8 cellular contexts compared by ENCODE assay signal in the genomic region with DNA sequence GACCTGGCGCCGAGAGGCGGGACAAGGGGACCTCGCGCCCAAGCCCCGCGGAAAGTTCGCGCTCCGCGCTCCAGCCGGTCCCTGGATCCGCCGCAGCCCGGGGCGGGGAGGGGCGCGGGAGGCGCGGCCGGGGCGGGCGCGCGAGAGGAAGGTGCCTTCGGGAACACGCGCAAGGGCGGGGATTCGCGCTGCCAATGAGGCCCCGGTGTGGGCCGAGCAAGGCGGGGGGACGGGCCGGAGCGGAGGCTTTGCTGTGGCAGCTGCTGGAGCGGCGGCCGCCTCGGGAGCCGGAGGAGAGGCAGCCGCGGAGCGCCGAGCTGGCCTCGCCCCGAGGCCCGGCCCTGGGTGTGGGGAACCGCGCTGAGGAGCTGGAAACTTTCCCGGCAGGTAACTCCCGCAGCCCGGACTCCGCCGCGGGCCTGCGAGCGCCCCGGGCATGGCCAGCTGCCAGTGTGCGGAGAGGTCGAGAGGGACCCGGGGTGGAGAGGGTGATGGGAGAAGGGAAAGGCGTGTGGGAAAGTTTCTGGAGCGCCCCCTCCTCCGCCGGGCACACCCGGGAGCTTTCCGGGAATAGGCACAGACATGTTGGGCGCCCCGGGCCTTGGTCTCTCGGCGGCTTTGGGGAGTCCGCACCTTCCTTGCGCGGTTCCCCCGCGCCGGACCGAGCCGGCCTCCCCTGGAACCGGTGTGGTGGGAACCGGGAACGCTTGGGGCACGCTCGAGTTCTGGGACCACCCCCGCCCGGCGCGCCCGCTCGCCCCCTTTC. TPM values are rescaled to one million over a fixed set of nuclear protein-coding genes. Genes with fewer than 3 reads are reported as not detected.
DNase-seq lines count a peak whose midpoint lies in the region; ATAC-seq, FAIRE-seq and TF ChIP-seq lines count a peak whose summit lies in the region.

Gene TANC1, plus strand, starts transcription at position 245 of the 766 bp plus-strand sequence. CDS start 97,271 bp downstream, outside the sequence.

- no peaks in the 10 kb centered on the region for H3K36me3 Mint-ChIP-seq in T-helper 1 cell treated with Interleukin-12 subunit alpha and Interleukin-12 subunit beta and Interleukin-4 antibody, amounts not matched to agents 30 μg/mL and 1 μg/mL, for 36 hours (ENCODE audit: low read depth)

- peak; percentile 84 for DNase-seq in NCI-H1436 (lab: John Stamatoyannopoulos, UW)
- peak; percentile 61 to 66 (median 64) for DNase-seq in K562 (ENCODE audit: extremely low read depth in 1 of 4, low spot score in 3 of 4)
- DNase-seq in hippocampal formation (lab: John Stamatoyannopoulos, UW), result peak; percentile 82 to 87

- peaks cover 11% of the 10 kb centered on the region for H3K4me1 Mint-ChIP-seq in T-helper 1 cell treated with Interleukin-12 subunit alpha and Interleukin-12 subunit beta and Interleukin-4 antibody, amounts not matched to agents 30 μg/mL and 1 μg/mL, for 36 hours (ENCODE audit: low read depth)

- no peak within 1 kb of the TSS for H3K27ac ChIP-seq in K562 (ENCODE audit: extremely low read depth, low read depth, low read length)
- peak within 1 kb of the TSS; percentile 82 for H3K27ac ChIP-seq in rectal smooth muscle tissue (ENCODE audit: low read depth, low read length)

- no peaks in the 10 kb centered on the region for H3K9me3 ChIP-seq in K562 (replicated peaks; ENCODE audit: control insufficient read depth, insufficient read depth, low read depth, low read length)

- no peaks in the 10 kb centered on the region for H3K36me3 ChIP-seq in K562 (ENCODE audit: control insufficient read depth, insufficient read depth, low read length)
- no peaks in the 10 kb centered on the region for H3K36me3 ChIP-seq in rectal smooth muscle tissue (ENCODE audit: control insufficient read depth, insufficient read depth, low read length)

- in situ Hi-C loops in K562 (cut with MboI), result no loop called here

- H4K20me1 ChIP-seq in K562 (replicated peaks; ENCODE audit: control insufficient read depth, insufficient read depth, low read length), result no peaks in the 10 kb centered on the region

- intact Hi-C loops in K562 (cut with micrococcal nuclease), result no loop called here

- no peak within 1 kb of the TSS for H2AFZ ChIP-seq in K562 (ENCODE audit: low read depth, low read length)

- peak within 1 kb of the TSS; percentile 82 for H3K4me3 Mint-ChIP-seq in T-helper 1 cell treated with Interleukin-12 subunit alpha and Interleukin-12 subunit beta and Interleukin-4 antibody, amounts not matched to agents 30 μg/mL and 1 μg/mL, for 36 hours

- TF ChIP-seq POLR2A in K562 (conservative IDR thresholded peaks at IDR 0.05), result no peak

- no peak for TF ChIP-seq EP300 in K562 (IDR thresholded peaks at IDR 0.05; ENCODE audit: low read length)

- no peaks in the 10 kb centered on the region for H3K79me2 ChIP-seq in K562 (ENCODE audit: control insufficient read depth, insufficient read depth, low read length)

- H3K9me1 ChIP-seq in K562 (ENCODE audit: control insufficient read depth, insufficient read depth, low read length), result no peaks in the 10 kb centered on the region

- H3K4me3 ChIP-seq in K562 (no peak within 1 kb of the TSS), rectal smooth muscle tissue (ENCODE audit: low read length) (peak within 1 kb of the TSS; percentile 94)

- no peak for TF ChIP-seq RAD21 in K562 (CRISPR knock-in tag; conservative IDR thresholded peaks at IDR 0.05 in 1 of 2, IDR thresholded peaks at IDR 0.05 in 1 of 2)

- no TSS peak for BruUV-seq in K562 (replicated peaks; lab: Mats Ljungman, UMichigan)

- H3K9ac ChIP-seq in K562 (ENCODE audit: insufficient read depth in 1 of 2, low read depth in 2 of 2, low read length in 2 of 2) (no peak within 1 kb of the TSS), rectal smooth muscle tissue (ENCODE audit: low read length) (peak within 1 kb of the TSS; percentile 40)

- H3K27ac Mint-ChIP-seq in T-helper 1 cell treated with Interleukin-12 subunit alpha and Interleukin-12 subunit beta and Interleukin-4 antibody, amounts not matched to agents 30 μg/mL and 1 μg/mL, for 36 hours, result no peak within 1 kb of the TSS

- H3K27me3 Mint-ChIP-seq in T-helper 1 cell treated with Interleukin-12 subunit alpha and Interleukin-12 subunit beta and Interleukin-4 antibody, amounts not matched to agents 30 μg/mL and 1 μg/mL, for 36 hours (ENCODE audit: low read depth), result peaks cover 81% of the 10 kb centered on the region

- TF ChIP-seq CTCF in K562 (IDR thresholded peaks at IDR 0.05 in 2 of 3, conservative IDR thresholded peaks at IDR 0.05 in 1 of 3; ENCODE audit: insufficient read depth in 2 of 3, low read depth in 1 of 3, low read length in 3 of 3), result no peak

- peaks cover 0 to 16% of the 10 kb centered on the region in 2 experiments; a peak in 2 of 5 replicates for H3K4me1 ChIP-seq in K562 (replicated peaks in 1 of 2; ENCODE audit: control insufficient read depth in 2 of 2, insufficient read depth in 2 of 2, low read length in 2 of 2)
- peaks cover 11% of the 10 kb centered on the region for H3K4me1 ChIP-seq in rectal smooth muscle tissue (ENCODE audit: control insufficient read depth, insufficient read depth, low read length)

- CTCF ChIA-PET in K562 (lab: Yijun Ruan, JAX; ENCODE audit: low intra/inter-chr PET ratio), result no interaction called here

- POLR2A ChIA-PET in K562 (lab: Yijun Ruan, JAX), result interaction anchor here (0.6 to 1.6 kb wide), 2 partner anchors 9 to 123 kb away, joined by 3 to 4 read pairs; no protein-coding TSS in a partner anchor

- no peaks in the 10 kb centered on the region for H3K9me3 Mint-ChIP-seq in T-helper 1 cell treated with Interleukin-12 subunit alpha and Interleukin-12 subunit beta and Interleukin-4 antibody, amounts not matched to agents 30 μg/mL and 1 μg/mL, for 36 hours

- no peak for FAIRE-seq in K562 (lab: Jason Lieb, UNC)

- ATAC-seq in GM18498 (IDR thresholded peaks at IDR 0.05; ENCODE audit: unreplicated experiment) (peak; percentile 98), HG02798 (IDR thresholded peaks at IDR 0.05; ENCODE audit: poor library complexity, unreplicated experiment) (peak; percentile 95), K562 (peak; percentile 95), GM18870 (IDR thresholded peaks at IDR 0.05; ENCODE audit: unreplicated experiment) (no peak)

- H3K27me3 ChIP-seq in K562 (ENCODE audit: control insufficient read depth in 2 of 2, insufficient read depth in 2 of 2, low read length in 2 of 2) (peaks cover 25 to 31% of the 10 kb centered on the region in 2 experiments; a peak in 4 of 5 replicates), rectal smooth muscle tissue (ENCODE audit: control insufficient read depth, insufficient read depth, low read length) (no peaks in the 10 kb centered on the region)

- no peak within 1 kb of the TSS for H3K4me2 ChIP-seq in K562 (ENCODE audit: insufficient read depth, low read length)

- 9% methylated on average over 45 of the region's 92 CpGs for WGBS in K562 (ENCODE audit: insufficient coverage, low coverage, missing lambda C conversion rate)

TF ChIP-seq in K562, 482 proteins besides CTCF, POLR2A, EP300 and RAD21 (continues in another document):
- peak; percentile 15; the same call in 1 of the 2 replicates for TF ChIP-seq CHD2 (IDR thresholded peaks at IDR 0.05; ENCODE audit: low read depth, low read length)
- no peak for TF ChIP-seq RBM22 (IDR thresholded peaks at IDR 0.05; ENCODE audit: low read depth, low read length, poor library complexity, severe bottlenecking)
- TF ChIP-seq CREBBP (IDR thresholded peaks at IDR 0.05; ENCODE audit: low read depth, low read length), result no peak
- TF ChIP-seq FOXM1 (IDR thresholded peaks at IDR 0.05; ENCODE audit: low read depth), result no peak
- TF ChIP-seq FOXM1 (CRISPR knock-in tag; IDR thresholded peaks at IDR 0.05; ENCODE audit: low read depth), result no peak
- peak in 1 of 2 experiments; percentile 67 for TF ChIP-seq E2F6 (IDR thresholded peaks at IDR 0.05; ENCODE audit: borderline replicate concordance in 1 of 2, extremely low read depth in 1 of 2, insufficient read depth in 1 of 2, insufficient read length in 1 of 2, low read depth in 1 of 2, low read length in 1 of 2, poor library complexity in 1 of 2, severe bottlenecking in 1 of 2)
- TF ChIP-seq ESRRA (IDR thresholded peaks at IDR 0.05; ENCODE audit: borderline replicate concordance, low read depth), result no peak

RNA-seq across cellular contexts. Expression of gene TANC1, which starts in this region (rescaled TPM):
- 0.39 and 0.53 TPM in 2 replicates for total RNA-seq in K562 (2011; cell fraction: chromatin; rRNA removed; ENCODE audit: low replicate concordance)
- total RNA-seq in K562 (2011; cell fraction: nucleolus; rRNA removed), result 0.13 and 0.33 TPM in 2 replicates
- 0.22 and 0.31 TPM in 2 replicates for total RNA-seq in K562 (2011; cell fraction: nucleoplasm; rRNA removed)
- total RNA-seq in K562 (2014; rRNA removed) (under 0.01 and 0.04 TPM in 2 replicates), K562 (2014; rRNA removed; fragmentation: Illumina TruSeq; extraction: Trizol) (0.06 and 0.07 TPM in 2 replicates), K562 (2015; rRNA removed; fragmentation: Illumina TruSeq; extraction: Trizol) (0.07 and 0.15 TPM in 2 replicates), K562 (2021) (0.13 and 0.20 TPM in 2 replicates)
- polyA plus RNA-seq in K562 (2011; rRNA removed) (0.14 and 0.18 TPM in 2 replicates), K562 (2014; fragmentation: Illumina TruSeq; extraction: Trizol) (0.03 and 0.07 TPM in 2 replicates), K562 (2014; fragmentation: Nextera tagmentation; extraction: Ambion mirVana) (under 1 TPM in 1 of 2 experiments, not detected in 1; 0.03 TPM), K562 (2014; rRNA removed) (0.03 and 0.05 TPM in 2 replicates)
- 0.06 and 0.12 TPM in 2 replicates for polyA plus RNA-seq in K562 (2011; cell fraction: cytosol; rRNA removed)
- polyA plus RNA-seq in K562 (2011; cell fraction: nucleus; rRNA removed), result 0.42 and 0.74 TPM in 2 replicates
- polyA plus RNA-seq in K562 (2012), result 0.18 and 0.22 TPM in 2 replicates
- 0.39 and 0.45 TPM in 2 replicates for polyA minus RNA-seq in K562 (2011; rRNA and poly(A)+ RNA removed)
- polyA minus RNA-seq in K562 (2011; cell fraction: cytosol; rRNA and poly(A)+ RNA removed), result 0.29 and 0.64 TPM in 2 replicates
- 0.33 and 0.40 TPM in 2 replicates for polyA minus RNA-seq in K562 (2011; cell fraction: nucleus; rRNA and poly(A)+ RNA removed)

Comparison
In these comparisons a context has a peak if more than half of its experiments do, and no peak if none do; other contexts are left out.
1. Peak in DNase-seq and ATAC-seq in K562; RNA of the gene not detected or under 1 TPM.